Comparison of ENCODE assay signal across 17 cellular contexts in genomic region chr17:60959696-60960095, GRCh38.
"Had no signal": no experiment of that assay in that cellular context is flagged by ENCODE, and none has a peak within 500 bp of the region (broad histone marks: within the 10 kb centered on the region; RNA-seq: fewer than 3 reads in every experiment).

No MANE protein-coding gene starts in this region.

- H3K27ac Mint-ChIP-seq: activated CD4-positive, alpha-beta memory T cell treated with anti-CD3 and anti-CD28 coated beads, Interleukin-2, amount 10 ng/mL, durations not matched to agents 7 days and 5 days; activated naive CD8-positive, alpha-beta T cell treated with anti-CD3 and anti-CD28 coated beads for 36 hours; activated T-cell treated with anti-CD3 and anti-CD28 coated beads, Interleukin-2, amount 50 U/mL, for 72 hours; naive thymus-derived CD4-positive, alpha-beta T cell; stimulated activated memory B cell treated with anti-CD40 and anti-IgM and Interleukin-4, amounts not matched to agents 10 μg/mL and 1 μg/mL and 100 μg/mL, for 72 hours had no signal

- DNase-seq: activated CD4-positive, alpha-beta memory T cell treated with anti-CD3 and anti-CD28 coated beads, Interleukin-2, amount 10 ng/mL, durations not matched to agents 7 days and 5 days; activated CD8-positive, alpha-beta memory T cell treated with anti-CD3 and anti-CD28 coated beads, Interleukin-2, amount 50 U/mL, for 4 hours; activated gamma-delta T cell treated with Interleukin-2 at 50 U/mL for 16 hours; activated naive CD8-positive, alpha-beta T cell treated with anti-CD3 and anti-CD28 coated beads for 36 hours; activated T-cell treated with anti-CD3 and anti-CD28 coated beads, Interleukin-2, amount 50 U/mL, for 72 hours; anterior cingulate cortex; effector CD8-positive, alpha-beta T cell; hippocampal formation; left cardiac atrium; naive thymus-derived CD4-positive, alpha-beta T cell; small intestine; transverse colon had no signal

- H3K27me3 ChIP-seq: cardiac muscle cell, neutrophil, transverse colon had no signal

- H3K36me3 ChIP-seq: cardiac muscle cell, neutrophil had no signal

- FAIRE-seq: colon, small intestine had no signal

- H3K27ac ChIP-seq: cardiac muscle cell, neutrophil, transverse colon had no signal

- H3K9me3 Mint-ChIP-seq: activated CD4-positive, alpha-beta memory T cell treated with anti-CD3 and anti-CD28 coated beads, Interleukin-2, amount 10 ng/mL, durations not matched to agents 7 days and 5 days had no signal

- ATAC-seq: activated T-cell treated with anti-CD3 and anti-CD28 coated beads, Interleukin-2, amount 50 U/mL, for 72 hours; left cardiac atrium; naive thymus-derived CD4-positive, alpha-beta T cell; stimulated activated memory B cell treated with anti-CD40 and anti-IgM and Interleukin-4, amounts not matched to agents 10 μg/mL and 1 μg/mL and 100 μg/mL, for 72 hours had no signal

- H3K9me3 ChIP-seq: neutrophil had no signal

- H3K4me3 ChIP-seq: cardiac muscle cell, lung, transverse colon had no signal

- H3K4me3 Mint-ChIP-seq: activated CD4-positive, alpha-beta memory T cell treated with anti-CD3 and anti-CD28 coated beads, Interleukin-2, amount 10 ng/mL, durations not matched to agents 7 days and 5 days; activated naive CD8-positive, alpha-beta T cell treated with anti-CD3 and anti-CD28 coated beads for 36 hours; activated T-cell treated with anti-CD3 and anti-CD28 coated beads, Interleukin-2, amount 50 U/mL, for 72 hours; naive thymus-derived CD4-positive, alpha-beta T cell; stimulated activated memory B cell treated with anti-CD40 and anti-IgM and Interleukin-4, amounts not matched to agents 10 μg/mL and 1 μg/mL and 100 μg/mL, for 72 hours had no signal

- H3K27me3 Mint-ChIP-seq: activated CD4-positive, alpha-beta memory T cell treated with anti-CD3 and anti-CD28 coated beads, Interleukin-2, amount 10 ng/mL, durations not matched to agents 7 days and 5 days; activated naive CD8-positive, alpha-beta T cell treated with anti-CD3 and anti-CD28 coated beads for 36 hours; stimulated activated memory B cell treated with anti-CD40 and anti-IgM and Interleukin-4, amounts not matched to agents 10 μg/mL and 1 μg/mL and 100 μg/mL, for 72 hours had no signal

- H3K4me1 Mint-ChIP-seq: activated CD4-positive, alpha-beta memory T cell treated with anti-CD3 and anti-CD28 coated beads, Interleukin-2, amount 10 ng/mL, durations not matched to agents 7 days and 5 days; activated naive CD8-positive, alpha-beta T cell treated with anti-CD3 and anti-CD28 coated beads for 36 hours; naive thymus-derived CD4-positive, alpha-beta T cell; stimulated activated memory B cell treated with anti-CD40 and anti-IgM and Interleukin-4, amounts not matched to agents 10 μg/mL and 1 μg/mL and 100 μg/mL, for 72 hours had no signal

- H3K4me1 ChIP-seq: transverse colon had no signal
